20 cellular contexts compared by ENCODE assay signal in genomic region chr12:10551375-10551774, GRCh38. TPM values are rescaled to one million over a fixed set of nuclear protein-coding genes. Genes with fewer than 3 reads are reported as not detected.
A peak's percentile ranks its signal among the peaks of the same experiment; 100 is the strongest.
DNase-seq lines count a peak whose midpoint lies in the region; ATAC-seq and TF ChIP-seq lines count a peak whose summit lies in the region.
"Had no signal": no experiment of that assay in that cellular context is flagged by ENCODE, and none has a peak within 500 bp of the region (broad histone marks: within the 10 kb centered on the region; RNA-seq: fewer than 3 reads in every experiment).

No MANE protein-coding gene starts in this region.

- no peaks in the 10 kb centered on the region for H3F3A ChIP-seq in SK-N-SH (replicated peaks; ENCODE audit: insufficient read depth)

- CTCF ChIA-PET in SK-N-SH (lab: Yijun Ruan, JAX): no interaction called here

- ATAC-seq in HG02938 (IDR thresholded peaks at IDR 0.05; ENCODE audit: unreplicated experiment): peak; percentile 41
- ATAC-seq in upper lobe of right lung: peak; percentile 53
- ATAC-seq in GM18907 (IDR thresholded peaks at IDR 0.05; ENCODE audit: unreplicated experiment): no peak

- H3K4me2 ChIP-seq in SK-N-SH: no peak overlapping the region
- no peak overlapping the region for H3K4me2 ChIP-seq in neuronal stem cell (ENCODE audit: insufficient read depth, low read length, poor library complexity, severe bottlenecking)

- intact Hi-C loops in upper lobe of right lung (cut with DNase I): no loop called here

- H3K9me2 ChIP-seq in SK-N-SH: no peaks in the 10 kb centered on the region

- H3K27ac ChIP-seq in SK-N-SH (ENCODE audit: low read depth in 2 of 2, low read length in 1 of 2) (no peak overlapping the region), neuronal stem cell (replicated peaks; ENCODE audit: low read length) (no peak overlapping the region), upper lobe of right lung (no peak overlapping the region)
- H3K27ac ChIP-seq: SJSA1 had no signal

- H3K4me1 ChIP-seq in SK-N-SH (ENCODE audit: control insufficient read depth in 1 of 2, insufficient read depth in 2 of 2, low read depth in 1 of 2, low read length in 1 of 2) (no peaks in the 10 kb centered on the region; a peak in 1 of 4 replicates), neuronal stem cell (ENCODE audit: control insufficient read depth in 2 of 2, insufficient read depth in 1 of 2, low read depth in 1 of 2, low read length in 2 of 2) (peaks cover 0 to 7% of the 10 kb centered on the region in 2 donors), upper lobe of right lung (no peaks in the 10 kb centered on the region)
- H3K4me1 ChIP-seq: SJSA1 had no signal

- no peak overlapping the region for H2BK12ac ChIP-seq in neuronal stem cell (ENCODE audit: low read length)

- H3K9ac ChIP-seq in SK-N-SH: no peak overlapping the region
- H3K9ac ChIP-seq in neuronal stem cell (ENCODE audit: low read depth, low read length, poor library complexity): no peak overlapping the region

- no peak overlapping the region for H3K4me3 ChIP-seq in SK-N-SH (ENCODE audit: low read depth in 2 of 2, low read length in 1 of 2)
- peak overlapping the region in 1 of 2 donors; percentile 18 for H3K4me3 ChIP-seq in neuronal stem cell (ENCODE audit: low read length in 2 of 2)
- no peak overlapping the region for H3K4me3 ChIP-seq in upper lobe of right lung
- H3K4me3 ChIP-seq: SJSA1 had no signal

- POLR2A ChIA-PET in SK-N-SH (lab: Yijun Ruan, JAX): no interaction called here

- H3K9me3 ChIP-seq in SK-N-SH (no peaks in the 10 kb centered on the region), neuronal stem cell (replicated peaks in 1 of 2; ENCODE audit: control insufficient read depth in 2 of 2, insufficient read depth in 1 of 2, low read depth in 1 of 2, low read length in 2 of 2) (peaks cover 0 to 3% of the 10 kb centered on the region in 2 donors), upper lobe of right lung (no peaks in the 10 kb centered on the region)
- H3K9me3 ChIP-seq: SJSA1 had no signal

- no peaks in the 10 kb centered on the region for H3K79me1 ChIP-seq in neuronal stem cell (ENCODE audit: low read depth, low read length)

- no peaks in the 10 kb centered on the region for H3K36me3 ChIP-seq in SK-N-SH (replicated peaks in 1 of 2; ENCODE audit: control insufficient read depth in 1 of 2, insufficient read depth in 2 of 2, low read length in 1 of 2)
- H3K36me3 ChIP-seq in neuronal stem cell (replicated peaks in 1 of 2; ENCODE audit: control insufficient read depth in 2 of 2, insufficient read depth in 2 of 2, low read length in 2 of 2): no peaks in the 10 kb centered on the region
- H3K36me3 ChIP-seq in upper lobe of right lung: no peaks in the 10 kb centered on the region
- H3K36me3 ChIP-seq: SJSA1 had no signal

- no peak overlapping the region for H2BK120ac ChIP-seq in neuronal stem cell (ENCODE audit: low read depth, low read length)

- peak overlapping the region; percentile 63 for H2AK5ac ChIP-seq in neuronal stem cell (ENCODE audit: low read depth, low read length)

- TF ChIP-seq RAD21 in SK-N-SH (IDR thresholded peaks at IDR 0.05; ENCODE audit: low read length): no peak

- peak overlapping the region; percentile 75 for H2BK5ac ChIP-seq in neuronal stem cell (ENCODE audit: low read length)

- H2AFZ ChIP-seq in SK-N-SH (ENCODE audit: low read depth) (no peak overlapping the region), neuronal stem cell (ENCODE audit: low read length) (no peak overlapping the region)

- H3K27me3 ChIP-seq in SK-N-SH (ENCODE audit: insufficient read depth): no peaks in the 10 kb centered on the region; the same call in 1 of the 2 replicates
- no peaks in the 10 kb centered on the region for H3K27me3 ChIP-seq in neuronal stem cell (ENCODE audit: control insufficient read depth in 3 of 3, insufficient read depth in 3 of 3, low read depth in 1 of 3, low read length in 3 of 3)
- no peaks in the 10 kb centered on the region for H3K27me3 ChIP-seq in upper lobe of right lung
- H3K27me3 ChIP-seq: SJSA1 had no signal

- peak overlapping the region; percentile 76 for H3K18ac ChIP-seq in neuronal stem cell (ENCODE audit: low read length)

- TF ChIP-seq EP300 in SK-N-SH (IDR thresholded peaks at IDR 0.05; ENCODE audit: borderline replicate concordance in 1 of 2, low read depth in 1 of 2, low read length in 1 of 2): no peak

- WGBS in SK-N-SH (ENCODE audit: low lambda C conversion rate): 39% methylated on average over 13 of the region's 25 CpGs
- no CpG with 5 or more reads among the region's 25 CpGs for WGBS in neuronal stem cell (ENCODE audit: extremely low coverage in 2 of 2, insufficient read length in 2 of 2, insufficient replicate concordance in 1 of 2), 2 donors

- H4K20me1 ChIP-seq in SK-N-SH (ENCODE audit: insufficient read depth): no peaks in the 10 kb centered on the region

- no peak overlapping the region for H4K91ac ChIP-seq in neuronal stem cell (ENCODE audit: low read depth, low read length, poor library complexity)

- TF ChIP-seq CTCF in SK-N-SH (IDR thresholded peaks at IDR 0.05) (no peak), upper lobe of right lung (IDR thresholded peaks at IDR 0.05) (no peak)

- H4K8ac ChIP-seq in neuronal stem cell (ENCODE audit: low read depth, low read length): peak overlapping the region; percentile 82

- H3K23ac ChIP-seq in neuronal stem cell (ENCODE audit: low read depth, low read length, poor library complexity): peak overlapping the region; percentile 65

- peak; percentile 16 for DNase-seq in SK-N-SH
- DNase-seq in neuronal stem cell (ENCODE audit: low spot score): no peak
- DNase-seq in upper lobe of right lung: no peak
- DNase-seq in NCI-H748 treated with DMSO at 0.1 percent for 48 hours (lab: John Stamatoyannopoulos, UW): no peak
- no peak for DNase-seq in medulla oblongata (ENCODE audit: extremely low spot score)
- DNase-seq: CD4-positive, alpha-beta T cell; COR-L47; DMS 273 treated with DMSO at 0.1 percent for 48 hours; NCI-H1105; NCI-H146; NCI-H2029 treated with DMSO at 0.1 percent for 48 hours; NCI-H2171; NCI-H345; NCI-H524; NCI-H82; OCI-M1; SW 1271 had no signal

- no peaks in the 10 kb centered on the region for H3K79me2 ChIP-seq in SK-N-SH (ENCODE audit: insufficient read depth)

- peak overlapping the region; percentile 53 for H3K4ac ChIP-seq in neuronal stem cell (ENCODE audit: low read length)

- no peak overlapping the region for H3K14ac ChIP-seq in neuronal stem cell (ENCODE audit: low read length)

- no peak overlapping the region for H2BK15ac ChIP-seq in neuronal stem cell (ENCODE audit: low read length)

TF ChIP-seq in SK-N-SH, 30 proteins besides CTCF, POLR2A, EP300 and RAD21:
- TF ChIP-seq MXI1 (IDR thresholded peaks at IDR 0.05; ENCODE audit: low read depth, low read length): no peak
- 0 out of 2 replicates have a peak, but pooled peaks have one; percentile 15 for TF ChIP-seq NRF1 (IDR thresholded peaks at IDR 0.05; ENCODE audit: low read depth, low read length)

RNA-seq across cellular contexts. Expression of gene EIF2S3B, which starts 45.7 kb away (rescaled TPM):
- polyA plus RNA-seq in SK-N-SH (2012; rRNA removed): 0.07 and 0.16 TPM in 2 replicates
- polyA plus RNA-seq in SK-N-SH (2012; cell fraction: cytosol; rRNA removed): 0.51 and 1.2 TPM in 2 replicates
- 0.43 and 0.92 TPM in 2 replicates for polyA plus RNA-seq in SK-N-SH (2012; cell fraction: nucleus; rRNA removed)
- polyA plus RNA-seq in neuronal stem cell (2013, experiment 1 of 2): 3.1 TPM
- polyA plus RNA-seq in neuronal stem cell (2013, experiment 2 of 2): 3.0 TPM
- 0.52 TPM for total RNA-seq in upper lobe of right lung
